In the genomic region with DNA sequence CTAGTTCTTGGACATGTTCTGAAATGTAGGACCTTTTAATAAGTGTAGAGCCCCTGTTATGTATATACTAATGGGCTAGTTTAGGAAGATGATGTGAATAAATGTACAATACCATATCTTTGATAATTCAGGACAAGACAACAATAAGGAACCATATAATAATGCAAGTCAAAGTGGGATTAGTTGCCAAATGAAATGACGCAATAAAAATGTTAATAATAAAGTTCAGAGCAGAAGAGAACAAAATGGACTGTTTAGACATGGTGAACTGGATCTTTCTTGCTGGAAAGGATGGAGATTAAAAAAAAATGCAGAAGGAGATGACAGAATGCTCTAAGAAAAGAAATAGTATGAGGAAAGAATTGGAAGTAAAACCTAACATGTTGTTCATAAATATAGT, we compare ENCODE assay signal across 20 cellular contexts.
"Had no signal": no experiment of that assay in that cellular context is flagged by ENCODE, and none has a peak within 500 bp of the region (broad histone marks: within the 10 kb centered on the region; RNA-seq: fewer than 3 reads in every experiment).

No MANE protein-coding gene starts in this region.

- H3K4me3 ChIP-seq: dorsolateral prefrontal cortex, hepatocyte, left ventricle myocardium inferior, lower lobe of right lung, pancreas, smooth muscle cell had no signal

- H3K27me3 Mint-ChIP-seq: progenitor cell of endocrine pancreas, type B pancreatic cell had no signal

- DNase-seq: dorsolateral prefrontal cortex; effector CD8-positive, alpha-beta T cell; foreskin melanocyte; head of caudate nucleus; kidney; left cardiac atrium; left ventricle myocardium inferior; lower lobe of right lung; occipital lobe; pancreas; right cardiac atrium; stimulated activated CD4-positive, alpha-beta T cell treated with anti-CD3 and anti-CD28 coated beads, Interleukin-2, amount 100 ng/mL, for 48 hours; stimulated activated naive CD4-positive, alpha-beta T cell treated with Interleukin-2 at 50 U/mL for 16 hours had no signal

- H3K4me1 ChIP-seq: left ventricle myocardium inferior, lower lobe of right lung, pancreas had no signal

- H3K4me3 Mint-ChIP-seq: memory B cell, mesothelial cell of epicardium, nephron, type B pancreatic cell had no signal

- H3K27me3 ChIP-seq: dorsolateral prefrontal cortex, hepatocyte, pancreas had no signal

- H3K9me3 ChIP-seq: left ventricle myocardium inferior, lower lobe of right lung, pancreas had no signal

- H3K4me1 Mint-ChIP-seq: nephron had no signal

- H3K36me3 ChIP-seq: left ventricle myocardium inferior, lower lobe of right lung, pancreas had no signal

- H3K27ac Mint-ChIP-seq: memory B cell, mesothelial cell of epicardium, nephron, progenitor cell of endocrine pancreas, type B pancreatic cell had no signal

- H3K36me3 Mint-ChIP-seq: memory B cell, mesothelial cell of epicardium, type B pancreatic cell had no signal

- ATAC-seq: left cardiac atrium, lower lobe of right lung, pancreas, right cardiac atrium had no signal

- H3K9me3 Mint-ChIP-seq: memory B cell, type B pancreatic cell had no signal
